In genomic region chr4:156929706-156930105, GRCh38 we compare ENCODE assay signal across 27 cellular contexts. TPM values are rescaled to one million over a fixed set of nuclear protein-coding genes. Genes with fewer than 3 reads are reported as not detected.
"Had no signal": no experiment of that assay in that cellular context is flagged by ENCODE, and none has a peak within 500 bp of the region (broad histone marks: within the 10 kb centered on the region; RNA-seq: fewer than 3 reads in every experiment).

No MANE protein-coding gene starts in this region.

- H3K4me3 Mint-ChIP-seq: activated CD4-positive, alpha-beta memory T cell treated with anti-CD3 and anti-CD28 coated beads, Interleukin-2, amount 10 ng/mL, durations not matched to agents 7 days and 5 days; activated CD4-positive, alpha-beta T cell treated with anti-CD3 and anti-CD28 coated beads, Interleukin-2, amount 10 ng/mL, durations not matched to agents 7 days and 5 days; activated naive CD4-positive, alpha-beta T cell treated with anti-CD3 and anti-CD28 coated beads, Interleukin-2, amount 10 ng/mL, durations not matched to agents 7 days and 5 days; activated naive CD8-positive, alpha-beta T cell treated with anti-CD3 and anti-CD28 coated beads, Interleukin-2, amount 10 ng/mL, durations not matched to agents 7 days and 5 days; activated T-cell treated with anti-CD3 and anti-CD28 coated beads, Interleukin-2, amount 50 U/mL, for 24 hours; central memory CD8-positive, alpha-beta T cell; memory B cell; naive thymus-derived CD8-positive, alpha-beta T cell; neural crest cell; WTC11 had no signal

- H3K4me1 Mint-ChIP-seq: activated CD4-positive, alpha-beta memory T cell treated with anti-CD3 and anti-CD28 coated beads, Interleukin-2, amount 10 ng/mL, durations not matched to agents 7 days and 5 days; activated CD4-positive, alpha-beta T cell treated with anti-CD3 and anti-CD28 coated beads, Interleukin-2, amount 10 ng/mL, durations not matched to agents 7 days and 5 days; activated naive CD4-positive, alpha-beta T cell treated with anti-CD3 and anti-CD28 coated beads, Interleukin-2, amount 10 ng/mL, durations not matched to agents 7 days and 5 days; activated naive CD8-positive, alpha-beta T cell treated with anti-CD3 and anti-CD28 coated beads, Interleukin-2, amount 10 ng/mL, durations not matched to agents 7 days and 5 days; central memory CD8-positive, alpha-beta T cell; memory B cell; naive thymus-derived CD8-positive, alpha-beta T cell had no signal

- H3K9ac ChIP-seq: parathyroid adenoma had no signal

- H3K36me3 Mint-ChIP-seq: activated naive CD4-positive, alpha-beta T cell treated with anti-CD3 and anti-CD28 coated beads, Interleukin-2, amount 10 ng/mL, durations not matched to agents 7 days and 5 days; activated naive CD8-positive, alpha-beta T cell treated with anti-CD3 and anti-CD28 coated beads, Interleukin-2, amount 10 ng/mL, durations not matched to agents 7 days and 5 days; memory B cell; naive thymus-derived CD8-positive, alpha-beta T cell had no signal

- H3K27me3 Mint-ChIP-seq: activated CD4-positive, alpha-beta memory T cell treated with anti-CD3 and anti-CD28 coated beads, Interleukin-2, amount 10 ng/mL, durations not matched to agents 7 days and 5 days; activated CD4-positive, alpha-beta T cell treated with anti-CD3 and anti-CD28 coated beads, Interleukin-2, amount 10 ng/mL, durations not matched to agents 7 days and 5 days; activated naive CD4-positive, alpha-beta T cell treated with anti-CD3 and anti-CD28 coated beads, Interleukin-2, amount 10 ng/mL, durations not matched to agents 7 days and 5 days; activated naive CD8-positive, alpha-beta T cell treated with anti-CD3 and anti-CD28 coated beads, Interleukin-2, amount 10 ng/mL, durations not matched to agents 7 days and 5 days; activated T-cell treated with anti-CD3 and anti-CD28 coated beads, Interleukin-2, amount 50 U/mL, for 24 hours; central memory CD8-positive, alpha-beta T cell; memory B cell had no signal

- H3K27ac Mint-ChIP-seq: activated CD4-positive, alpha-beta memory T cell treated with anti-CD3 and anti-CD28 coated beads, Interleukin-2, amount 10 ng/mL, durations not matched to agents 7 days and 5 days; activated CD4-positive, alpha-beta T cell treated with anti-CD3 and anti-CD28 coated beads, Interleukin-2, amount 10 ng/mL, durations not matched to agents 7 days and 5 days; activated naive CD4-positive, alpha-beta T cell treated with anti-CD3 and anti-CD28 coated beads, Interleukin-2, amount 10 ng/mL, durations not matched to agents 7 days and 5 days; activated naive CD8-positive, alpha-beta T cell treated with anti-CD3 and anti-CD28 coated beads, Interleukin-2, amount 10 ng/mL, durations not matched to agents 7 days and 5 days; activated T-cell treated with anti-CD3 and anti-CD28 coated beads, Interleukin-2, amount 50 U/mL, for 24 hours; memory B cell; naive thymus-derived CD8-positive, alpha-beta T cell; WTC11 had no signal

- FAIRE-seq: colon had no signal

- H3K36me3 ChIP-seq: gastroesophageal sphincter, right atrium auricular region, spleen had no signal

- H3K4me1 ChIP-seq: parathyroid adenoma, right atrium auricular region, spleen had no signal

- H3K27me3 ChIP-seq: gastroesophageal sphincter, right atrium auricular region, spleen, tibial nerve had no signal

- H3K4me3 ChIP-seq: gastroesophageal sphincter, right atrium auricular region, spleen, tibial nerve had no signal

- H2AFZ ChIP-seq: parathyroid adenoma had no signal

- H3K27ac ChIP-seq: gastroesophageal sphincter, parathyroid adenoma, right atrium auricular region, spleen, tibial nerve had no signal

- DNase-seq: activated CD4-positive, alpha-beta memory T cell treated with anti-CD3 and anti-CD28 coated beads, Interleukin-2, amount 10 ng/mL, durations not matched to agents 7 days and 5 days; activated CD4-positive, alpha-beta T cell treated with anti-CD3 and anti-CD28 coated beads for 1 hour; activated CD4-positive, alpha-beta T cell treated with anti-CD3 and anti-CD28 coated beads, Interleukin-2, amount 10 ng/mL, durations not matched to agents 7 days and 5 days; activated CD8-positive, alpha-beta memory T cell treated with anti-CD3 and anti-CD28 coated beads, Interleukin-2, amount 50 U/mL, for 48 hours; activated gamma-delta T cell; activated naive CD4-positive, alpha-beta T cell treated with anti-CD3 and anti-CD28 coated beads, Interleukin-2, amount 10 ng/mL, durations not matched to agents 7 days and 5 days; activated naive CD8-positive, alpha-beta T cell treated with anti-CD3 and anti-CD28 coated beads, Interleukin-2, amount 10 ng/mL, durations not matched to agents 7 days and 5 days; activated T-cell treated with anti-CD3 and anti-CD28 coated beads, Interleukin-2, amount 50 U/mL, for 24 hours; dermis blood vessel endothelial cell; effector CD4-positive, alpha-beta T cell; hippocampal formation; kidney; left colon; naive thymus-derived CD8-positive, alpha-beta T cell; occipital lobe; spleen; stimulated activated naive CD4-positive, alpha-beta T cell; T-helper 2 cell had no signal

- ATAC-seq: gastroesophageal sphincter; left colon; naive thymus-derived CD8-positive, alpha-beta T cell; WTC11 had no signal

RNA-seq across cellular contexts. Expression of gene PDGFC, which starts 41.9 kb away (rescaled TPM):
- total RNA-seq: activated CD4-positive, alpha-beta memory T cell treated with anti-CD3 and anti-CD28 coated beads, Interleukin-2, amount 10 ng/mL, durations not matched to agents 7 days and 5 days; activated CD4-positive, alpha-beta T cell treated with anti-CD3 and anti-CD28 coated beads, Interleukin-2, amount 10 ng/mL, durations not matched to agents 7 days and 5 days; naive thymus-derived CD8-positive, alpha-beta T cell had no signal
- polyA plus RNA-seq: naive thymus-derived CD8-positive, alpha-beta T cell had no signal
